In the genomic region with DNA sequence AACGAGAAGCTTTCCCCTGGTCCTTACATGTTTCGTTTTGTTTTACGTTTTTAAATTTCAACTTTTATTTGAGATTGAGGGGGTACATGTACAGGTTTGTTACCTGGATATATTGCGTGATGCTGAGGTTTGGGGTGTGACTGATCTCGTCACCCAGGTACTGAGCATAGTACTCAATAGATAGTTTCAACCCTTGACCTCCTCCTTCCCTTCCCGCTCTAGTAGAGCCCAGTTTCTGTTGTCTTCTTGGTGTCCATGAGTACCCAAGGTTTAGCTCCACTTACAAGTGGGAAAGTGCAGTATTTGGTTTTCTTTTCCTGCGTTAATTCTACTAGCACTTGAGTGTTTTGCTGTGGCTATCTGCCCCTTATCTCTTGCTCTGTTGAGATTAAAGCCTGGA, we compare ENCODE assay signal across 8 cellular contexts. TPM values are rescaled to one million over a fixed set of nuclear protein-coding genes. Genes with fewer than 3 reads are reported as not detected.
DNase-seq lines count a peak whose midpoint lies in the region; ATAC-seq and TF ChIP-seq lines count a peak whose summit lies in the region.

No MANE protein-coding gene starts in this region.

- H3K9me3 ChIP-seq in SJCRH30 (replicated peaks) = no peaks in the 10 kb centered on the region

- H3K4me1 ChIP-seq in SJCRH30 = peaks cover 9% of the 10 kb centered on the region

- H3K4me3 ChIP-seq in GM12875 (ENCODE audit: low read depth, low read length) (peak overlapping the region; percentile 87), SJCRH30 (peak overlapping the region; percentile 83), fibroblast of pulmonary artery (replicated peaks; ENCODE audit: low read depth, low read length) (peak overlapping the region; percentile 92)

- no peak for DNase-seq in SJCRH30
- DNase-seq in fibroblast of pulmonary artery (ENCODE audit: low read depth) = no peak
- peak; percentile 17 for DNase-seq in renal cortical epithelial cell (ENCODE audit: low read depth)
- DNase-seq in GM13976 (ENCODE audit: low spot score) = no peak
- DNase-seq in HUDEP-2 (lab: John Stamatoyannopoulos, UW; ENCODE audit: unreplicated experiment in 76 of 76) = no peak

- ATAC-seq in HG02798 (IDR thresholded peaks at IDR 0.05; ENCODE audit: poor library complexity, unreplicated experiment) (no peak), HG02623 (IDR thresholded peaks at IDR 0.05; ENCODE audit: unreplicated experiment) (no peak)

- H3K27me3 ChIP-seq in SJCRH30 = no peaks in the 10 kb centered on the region

- no peaks in the 10 kb centered on the region for H3K36me3 ChIP-seq in SJCRH30

- H3K27ac ChIP-seq in SJCRH30 = no peak overlapping the region

- no peak for TF ChIP-seq CTCF in GM12875 (IDR thresholded peaks at IDR 0.05; ENCODE audit: borderline replicate concordance, insufficient read depth, low read depth, low read length)
- no peak for TF ChIP-seq CTCF in fibroblast of pulmonary artery (IDR thresholded peaks at IDR 0.05; ENCODE audit: low read length, missing control alignments)
- TF ChIP-seq CTCF in GM13976 (IDR thresholded peaks at IDR 0.05; ENCODE audit: borderline replicate concordance, control extremely low read depth, extremely low read depth, insufficient read depth, missing control alignments) = no peak

- in situ Hi-C loops in GM13976 (cut with MboI; ENCODE audit: low sequenced_read_pairs, unreplicated experiment) = no loop called here

RNA-seq across cellular contexts. Expression of a gene that starts 47.1 kb away (rescaled TPM):
- 18.4 and 19.2 TPM in 2 replicates for total RNA-seq in SJCRH30 (2014; rRNA removed; shearing (Covaris generic))
- 53.0 and 66.0 TPM in 2 replicates for total RNA-seq in renal cortical epithelial cell
